1 cellular context compared by ENCODE assay signal in the genomic region with DNA sequence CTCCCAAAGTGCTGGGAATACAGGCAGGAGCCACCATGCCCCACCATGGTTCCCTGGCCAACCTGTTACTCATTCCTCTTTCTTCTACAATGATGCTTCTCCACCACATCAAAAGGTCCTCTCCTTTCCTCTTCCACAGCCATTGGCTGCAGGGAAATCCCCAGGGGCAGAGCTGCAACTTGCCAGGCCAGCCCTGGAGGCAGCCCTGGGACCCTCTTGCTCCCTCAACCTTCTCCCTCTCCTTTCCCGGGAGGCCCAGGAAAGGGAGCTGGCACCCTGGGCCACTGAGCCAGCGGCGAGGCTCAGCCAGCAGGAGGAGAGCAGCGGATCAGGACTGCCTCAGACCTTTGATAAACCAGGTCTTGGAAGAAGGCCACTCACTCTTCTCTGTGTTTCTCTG.
TF ChIP-seq lines count a peak whose summit lies in the region.

No MANE protein-coding gene starts in this region.

TF ChIP-seq in GM12878, 131 proteins besides CTCF, POLR2A, EP300 and RAD21:
- TF ChIP-seq TCF7 (IDR thresholded peaks at IDR 0.05; ENCODE audit: borderline replicate concordance): peak; percentile 84
- peak; percentile 57 for TF ChIP-seq RUNX3 (IDR thresholded peaks at IDR 0.05; ENCODE audit: low read length)
- peak; percentile 60 for TF ChIP-seq EED (IDR thresholded peaks at IDR 0.05; ENCODE audit: low read depth)
TF ChIP-seq in GM12878: peak in this region for 3; not testable (repeated sequence) for 128.
